26 cellular contexts compared by ENCODE assay signal in genomic region chr2:237916296-237916695, GRCh38. TPM values are rescaled to one million over a fixed set of nuclear protein-coding genes. Genes with fewer than 3 reads are reported as not detected.
"Had no signal": no experiment of that assay in that cellular context is flagged by ENCODE, and none has a peak within 500 bp of the region (broad histone marks: within the 10 kb centered on the region; RNA-seq: fewer than 3 reads in every experiment).

No MANE protein-coding gene starts in this region.

- H3K27ac Mint-ChIP-seq: activated CD8-positive, alpha-beta T cell treated with anti-CD3 and anti-CD28 coated beads for 36 hours; activated naive CD4-positive, alpha-beta T cell treated with anti-CD3 and anti-CD28 coated beads, Interleukin-2, amount 50 U/mL, for 72 hours; activated T-cell treated with anti-CD3 and anti-CD28 coated beads, Interleukin-2, amount 50 U/mL, for 72 hours; activated T-helper 2 cell treated with anti-CD3 and anti-CD28 coated beads, Interferon-gamma antibody, Interleukin-2, Interleukin-4, amounts not matched to agents 10 μg/mL and 5 μg/mL and 100 μg/mL, durations not matched to agents 14 hours and 24 hours and 36 hours; IgD-negative memory B cell; T-cell had no signal

- DNase-seq: activated CD4-positive, CD25-positive, alpha-beta regulatory T cell; activated CD8-positive, alpha-beta memory T cell treated with anti-CD3 and anti-CD28 coated beads, Interleukin-2, amount 50 U/mL, for 4 hours; activated CD8-positive, alpha-beta T cell treated with anti-CD3 and anti-CD28 coated beads for 36 hours; activated naive CD4-positive, alpha-beta T cell; activated T-cell treated with anti-CD3 and anti-CD28 coated beads, Interleukin-2, amount 50 U/mL, for 72 hours; KG1; MG63; MV-4-11; NCI-H1105; NCI-H1436; NCI-H1694 treated with DMSO at 0.1 percent for 48 hours; NCI-H2029 treated with DMSO at 0.1 percent for 48 hours; NCI-H345; NCI-H510A; NCI-H69; NK-92 treated with Interleukin-12 subunit alpha and Interleukin-12 subunit beta, amount 100 ng/mL, for 24 hours; OCI-M1; RPMI8226; T-cell had no signal

- H3K36me3 Mint-ChIP-seq: activated naive CD4-positive, alpha-beta T cell treated with anti-CD3 and anti-CD28 coated beads, Interleukin-2, amount 50 U/mL, for 72 hours; IgD-negative memory B cell; T-cell had no signal

- H3K9me3 Mint-ChIP-seq: activated CD8-positive, alpha-beta T cell treated with anti-CD3 and anti-CD28 coated beads for 36 hours; activated naive CD4-positive, alpha-beta T cell treated with anti-CD3 and anti-CD28 coated beads, Interleukin-2, amount 50 U/mL, for 72 hours; activated T-cell treated with anti-CD3 and anti-CD28 coated beads, Interleukin-2, amount 50 U/mL, for 72 hours; activated T-helper 2 cell treated with anti-CD3 and anti-CD28 coated beads, Interferon-gamma antibody, Interleukin-2, Interleukin-4, amounts not matched to agents 10 μg/mL and 5 μg/mL and 100 μg/mL, durations not matched to agents 14 hours and 24 hours and 36 hours; IgD-negative memory B cell; T-cell had no signal

- H3K4me3 Mint-ChIP-seq: activated CD8-positive, alpha-beta T cell treated with anti-CD3 and anti-CD28 coated beads for 36 hours; activated T-cell treated with anti-CD3 and anti-CD28 coated beads, Interleukin-2, amount 50 U/mL, for 72 hours; IgD-negative memory B cell; T-cell had no signal

- H3K4me3 ChIP-seq: MG63, SK-N-MC had no signal

- H3K27me3 Mint-ChIP-seq: T-cell had no signal

- ATAC-seq: activated CD8-positive, alpha-beta T cell treated with anti-CD3 and anti-CD28 coated beads for 36 hours; activated naive CD4-positive, alpha-beta T cell treated with anti-CD3 and anti-CD28 coated beads, Interleukin-2, amount 50 U/mL, for 72 hours; activated T-cell treated with anti-CD3 and anti-CD28 coated beads, Interleukin-2, amount 50 U/mL, for 72 hours; Panc1; Right ventricle myocardium inferior; T-cell had no signal

- H3K27ac ChIP-seq: SK-N-MC, VCaP had no signal

- H3K9me3 ChIP-seq: MG63 had no signal

- H3K27me3 ChIP-seq: MG63 had no signal

RNA-seq across cellular contexts. Expression of gene RAMP1, which starts 56.9 kb away (rescaled TPM):
- polyA plus RNA-seq: IgD-negative memory B cell had no signal
